12 cellular contexts compared by ENCODE assay signal in genomic region chr19:18839465-18840287, GRCh38. TPM values are rescaled to one million over a fixed set of nuclear protein-coding genes. Genes with fewer than 3 reads are reported as not detected.
DNase-seq lines count a peak whose midpoint lies in the region; ATAC-seq and TF ChIP-seq lines count a peak whose summit lies in the region.
"Had no signal": no experiment of that assay in that cellular context is flagged by ENCODE, and none has a peak within 500 bp of the region (broad histone marks: within the 10 kb centered on the region; RNA-seq: fewer than 3 reads in every experiment).

No MANE protein-coding gene starts in this region.

- no peak overlapping the region for H3K14ac ChIP-seq in H9 (ENCODE audit: insufficient read depth, low read length)

- no peaks in the 10 kb centered on the region; the same call in 1 of the 2 replicates for H3K4me1 ChIP-seq in H9 (ENCODE audit: insufficient read depth, low read length)
- no peaks in the 10 kb centered on the region for H3K4me1 ChIP-seq in mesendoderm (ENCODE audit: control insufficient read depth, low read depth, low read length)

- peaks cover 2% of the 10 kb centered on the region for H4K20me1 ChIP-seq in H9 (ENCODE audit: control insufficient read depth, insufficient read depth, insufficient read length)

- peaks cover 44 to 48% of the 10 kb centered on the region in 2 experiments for H3K4me1 Mint-ChIP-seq in H9
- H3K4me1 Mint-ChIP-seq in central memory CD8-positive, alpha-beta T cell: peaks cover 86% of the 10 kb centered on the region

- no peak overlapping the region for H3K18ac ChIP-seq in H9 (ENCODE audit: insufficient read length, low read depth, low read length)
- H3K18ac ChIP-seq in mesendoderm (ENCODE audit: low read length): no peak overlapping the region

- H3K79me2 ChIP-seq in H9 (ENCODE audit: insufficient read depth, low read length) (peaks cover 45% of the 10 kb centered on the region; the same call in 1 of the 2 replicates), mesendoderm (ENCODE audit: control insufficient read depth, insufficient read depth, low read length) (peaks cover 87% of the 10 kb centered on the region)

- H3K27ac Mint-ChIP-seq in H9: peak overlapping the region in 2 of 3 experiments; percentile 24 to 79; a peak in 3 of 7 replicates
- H3K27ac Mint-ChIP-seq in central memory CD8-positive, alpha-beta T cell (ENCODE audit: low read depth): peak overlapping the region; percentile 65

- H3K9me3 ChIP-seq in H9 (ENCODE audit: control insufficient read depth, low read depth, low read length): no peaks in the 10 kb centered on the region
- H3K9me3 ChIP-seq: gastrocnemius medialis had no signal

- H3K27ac ChIP-seq in H9 (ENCODE audit: insufficient read length, low read depth, low read length) (no peak overlapping the region), mesendoderm (ENCODE audit: low read depth, low read length) (no peak overlapping the region)
- H3K27ac ChIP-seq: gastrocnemius medialis had no signal

- H2BK15ac ChIP-seq in H9 (ENCODE audit: low read depth, low read length): no peak overlapping the region
- H2BK15ac ChIP-seq in mesendoderm (replicated peaks; ENCODE audit: low read depth): no peak overlapping the region

- no peaks in the 10 kb centered on the region for H3K27me3 Mint-ChIP-seq in H9 (ENCODE audit: low read depth)
- no peaks in the 10 kb centered on the region for H3K27me3 Mint-ChIP-seq in central memory CD8-positive, alpha-beta T cell

- DNase-seq in A172 (ENCODE audit: low spot score): peak; percentile 64
- no peak for DNase-seq in H9
- DNase-seq in central memory CD8-positive, alpha-beta T cell (ENCODE audit: low spot score in 2 of 2): no peak
- DNase-seq in mesendoderm: no peak
- DNase-seq in occipital lobe (lab: John Stamatoyannopoulos, UW): no peak
- DNase-seq in HK-2 (ENCODE audit: unreplicated experiment): no peak
- DNase-seq: gastrocnemius medialis, Karpas-422 had no signal

- peak overlapping the region in 1 of 2 experiments; percentile 63; a peak in 2 of 5 replicates for H3K4me3 Mint-ChIP-seq in H9
- H3K4me3 Mint-ChIP-seq in central memory CD8-positive, alpha-beta T cell: peak overlapping the region; percentile 51

- H2BK12ac ChIP-seq in H9 (ENCODE audit: insufficient read length, low read depth, low read length): no peak overlapping the region

- no peaks in the 10 kb centered on the region for H3K36me3 ChIP-seq in mesendoderm (ENCODE audit: control insufficient read depth, insufficient read depth, low read length)

- H4K8ac ChIP-seq in H9 (replicated peaks; ENCODE audit: insufficient read length, low read depth, low read length) (no peak overlapping the region), mesendoderm (ENCODE audit: low read depth, low read length) (no peak overlapping the region)

- no peaks in the 10 kb centered on the region for H3K23me2 ChIP-seq in H9 (ENCODE audit: insufficient read length, low read depth, low read length, poor library complexity, severe bottlenecking)

- H3K56ac ChIP-seq in H9 (ENCODE audit: insufficient read length, low read depth, low read length) (no peak overlapping the region), mesendoderm (ENCODE audit: low read length) (peak overlapping the region; percentile 42)

- no peak for ATAC-seq in central memory CD8-positive, alpha-beta T cell (replicated peaks; ENCODE audit: extremely low read depth, poor library complexity, severe bottlenecking)
- ATAC-seq in HG03175 (IDR thresholded peaks at IDR 0.05; ENCODE audit: unreplicated experiment) (no peak), GM19351 (IDR thresholded peaks at IDR 0.05; ENCODE audit: unreplicated experiment) (no peak)
- ATAC-seq: gastrocnemius medialis had no signal

- no peak overlapping the region for H2BK20ac ChIP-seq in H9 (ENCODE audit: low read depth, low read length, poor library complexity, severe bottlenecking)

- H3K4ac ChIP-seq in H9 (ENCODE audit: low read depth, low read length) (no peak overlapping the region), mesendoderm (ENCODE audit: low read depth, low read length) (no peak overlapping the region)

- H2AK5ac ChIP-seq in H9 (ENCODE audit: insufficient read length, low read length): no peak overlapping the region
- no peak overlapping the region for H2AK5ac ChIP-seq in mesendoderm (ENCODE audit: low read length)

- no peak overlapping the region for H3T11ph ChIP-seq in H9 (ENCODE audit: low read length)

- H2BK5ac ChIP-seq in H9 (ENCODE audit: insufficient read length, low read length): no peak overlapping the region
- no peak overlapping the region for H2BK5ac ChIP-seq in mesendoderm (ENCODE audit: low read length)

- H3K23ac ChIP-seq in H9 (ENCODE audit: insufficient read length, low read depth, low read length) (no peak overlapping the region), mesendoderm (ENCODE audit: low read length) (no peak overlapping the region)

- H3K27me3 ChIP-seq in H9 (ENCODE audit: insufficient read depth, low read length) (no peaks in the 10 kb centered on the region), mesendoderm (ENCODE audit: insufficient read depth, low read length, poor library complexity) (no peaks in the 10 kb centered on the region)
- H3K27me3 ChIP-seq: gastrocnemius medialis had no signal

- peaks cover 12 to 38% (median 26%) of the 10 kb centered on the region in 3 experiments for H3K36me3 Mint-ChIP-seq in H9 (ENCODE audit: insufficient read depth in 1 of 3, low read depth in 3 of 3)
- peaks cover 45% of the 10 kb centered on the region for H3K36me3 Mint-ChIP-seq in central memory CD8-positive, alpha-beta T cell (ENCODE audit: insufficient read depth)

- no peak overlapping the region for H4K91ac ChIP-seq in H9 (ENCODE audit: insufficient read length, low read depth, low read length)

- H3K4me3 ChIP-seq in mesendoderm (ENCODE audit: low read length): no peak overlapping the region
- H3K4me3 ChIP-seq: gastrocnemius medialis had no signal

- no CpG with 5 or more reads among the region's 15 CpGs for WGBS in H9 (ENCODE audit: extremely low coverage, insufficient read length, low lambda C conversion rate)
- no CpG with 5 or more reads among the region's 15 CpGs for WGBS in mesendoderm (ENCODE audit: extremely low coverage, insufficient coverage, low lambda C conversion rate)

- H2AFZ ChIP-seq in H9 (ENCODE audit: low read length): no peak overlapping the region

- H3K4me2 ChIP-seq in H9 (ENCODE audit: insufficient read depth, insufficient read length, low read length) (no peak overlapping the region), mesendoderm (ENCODE audit: low read length) (no peak overlapping the region)

- H3K9me3 Mint-ChIP-seq in H9: no peaks in the 10 kb centered on the region
- H3K9me3 Mint-ChIP-seq in central memory CD8-positive, alpha-beta T cell: no peaks in the 10 kb centered on the region

- H3K9ac ChIP-seq in H9 (ENCODE audit: extremely low read depth, insufficient read length, low read length): peak overlapping the region; percentile 16
- no peak overlapping the region for H3K9ac ChIP-seq in mesendoderm (ENCODE audit: low read length)

- peaks cover 3% of the 10 kb centered on the region for H3K79me1 ChIP-seq in H9 (ENCODE audit: insufficient read depth, low read depth, low read length, poor library complexity, severe bottlenecking)
- H3K79me1 ChIP-seq in mesendoderm (ENCODE audit: low read length): peaks cover 45% of the 10 kb centered on the region

- H2BK120ac ChIP-seq in H9 (ENCODE audit: low read depth, low read length, poor library complexity, severe bottlenecking) (no peak overlapping the region), mesendoderm (ENCODE audit: low read depth, low read length) (no peak overlapping the region)

- H4K5ac ChIP-seq in H9 (ENCODE audit: insufficient read length, low read depth, low read length): no peak overlapping the region
- H4K5ac ChIP-seq in mesendoderm (ENCODE audit: low read length): no peak overlapping the region

- no peak for TF ChIP-seq CTCF in H9 (conservative IDR thresholded peaks at IDR 0.05)

RNA-seq across cellular contexts. Expression of gene UPF1, which starts 7.9 kb away (rescaled TPM):
- total RNA-seq in A172 (2014; rRNA removed; shearing (Covaris generic)): 40.3 and 56.4 TPM in 2 replicates
- total RNA-seq in H9 (2021) (83.3 and 85.4 TPM in 2 replicates), occipital lobe (28.9 TPM)
- 26.9 TPM for polyA plus RNA-seq in mesendoderm (2013, experiment 1 of 2)
- 25.8 TPM for polyA plus RNA-seq in mesendoderm (2013, experiment 2 of 2)

RNA-seq across cellular contexts. Expression of gene COMP, which starts 48.6 kb away (rescaled TPM):
- total RNA-seq in A172 (2014; rRNA removed; shearing (Covaris generic)): not detected in 2 replicates
- total RNA-seq in H9 (2021) (0.15 TPM in 1 of 2 replicates, not detected in the other), occipital lobe (not detected)
- 0.01 TPM for polyA plus RNA-seq in mesendoderm (2013, experiment 1 of 2)
- 0.03 TPM for polyA plus RNA-seq in mesendoderm (2013, experiment 2 of 2)
- total RNA-seq: bronchial epithelial cell, mononuclear cell had no signal

RNA-seq across cellular contexts. Expression of gene CERS1, which starts 56.3 kb away (rescaled TPM):
- total RNA-seq in A172 (2014; rRNA removed; shearing (Covaris generic)): 3.1 and 5.3 TPM in 2 replicates
- total RNA-seq in H9 (2021) (19.3 and 20.3 TPM in 2 replicates), occipital lobe (23.4 TPM)
- 6.9 TPM for polyA plus RNA-seq in mesendoderm (2013, experiment 1 of 2)
- 6.7 TPM for polyA plus RNA-seq in mesendoderm (2013, experiment 2 of 2)
- total RNA-seq: mononuclear cell had no signal
